23 cellular contexts compared by ENCODE assay signal in genomic region chr19:19686580-19686979, GRCh38.
"Had no signal": no experiment of that assay in that cellular context is flagged by ENCODE, and none has a peak within 500 bp of the region (broad histone marks: within the 10 kb centered on the region; RNA-seq: fewer than 3 reads in every experiment).

No MANE protein-coding gene starts in this region.

- H3K4me1 Mint-ChIP-seq: memory B cell; stimulated activated effector memory CD8-positive, alpha-beta T cell treated with anti-CD3 and anti-CD28 coated beads, Interleukin-12 subunit alpha, Interleukin-12 subunit beta, amount 100 ng/mL, for 72 hours had no signal

- H3K9me3 ChIP-seq: ovary, thyroid gland had no signal

- H3K27ac ChIP-seq: dorsolateral prefrontal cortex, lower lobe of right lung, ovary, psoas muscle, sigmoid colon, stomach, thyroid gland, upper lobe of left lung had no signal

- DNase-seq: dorsolateral prefrontal cortex; effector CD4-positive, alpha-beta T cell; hypothalamus; immature natural killer cell; islet precursor cell; kidney glomerular epithelial cell; left colon; left ventricle myocardium superior; lower lobe of right lung; natural killer cell; occipital lobe; ovary; posterior cingulate gyrus; psoas muscle; right cardiac atrium; sigmoid colon; stimulated activated CD4-positive, alpha-beta T cell treated with anti-CD3 and anti-CD28 coated beads, Interleukin-4, amount 100 ng/mL, for 24 hours; stomach; thyroid gland; upper lobe of left lung had no signal

- H3K27ac Mint-ChIP-seq: memory B cell; natural killer cell; stimulated activated effector memory CD8-positive, alpha-beta T cell treated with anti-CD3 and anti-CD28 coated beads, Interleukin-12 subunit alpha, Interleukin-12 subunit beta, amount 100 ng/mL, for 72 hours had no signal

- FAIRE-seq: urothelium cell line had no signal

- H3K27me3 ChIP-seq: dorsolateral prefrontal cortex, ovary, sigmoid colon, stomach, thyroid gland, upper lobe of left lung had no signal

- H3K4me3 Mint-ChIP-seq: immature natural killer cell; memory B cell; natural killer cell; stimulated activated effector memory CD8-positive, alpha-beta T cell treated with anti-CD3 and anti-CD28 coated beads, Interleukin-12 subunit alpha, Interleukin-12 subunit beta, amount 100 ng/mL, for 72 hours had no signal

- H3K36me3 ChIP-seq: ovary, thyroid gland had no signal

- H3K4me1 ChIP-seq: lower lobe of right lung, psoas muscle, sigmoid colon, stomach, thyroid gland, upper lobe of left lung had no signal

- H3K27me3 Mint-ChIP-seq: memory B cell had no signal

- H3K4me3 ChIP-seq: dorsolateral prefrontal cortex, lower lobe of right lung, ovary, psoas muscle, sigmoid colon, stomach, thyroid gland, upper lobe of left lung had no signal

- ATAC-seq: left ventricle myocardium superior; lower lobe of right lung; psoas muscle; right cardiac atrium; stimulated activated effector memory CD8-positive, alpha-beta T cell treated with anti-CD3 and anti-CD28 coated beads, Interleukin-12 subunit alpha, Interleukin-12 subunit beta, amount 100 ng/mL, for 72 hours had no signal
